ENCODE assay signal across 8 cellular contexts in genomic region chr16:30660424-30661251, GRCh38. TPM values are rescaled to one million over a fixed set of nuclear protein-coding genes. Genes with fewer than 3 reads are reported as not detected.
A peak's percentile ranks its signal among the peaks of the same experiment; 100 is the strongest.
DNase-seq lines count a peak whose midpoint lies in the region; ATAC-seq and TF ChIP-seq lines count a peak whose summit lies in the region.

No MANE protein-coding gene starts in this region.

- peaks cover 73% of the 10 kb centered on the region for H3K36me3 ChIP-seq in neutrophil

- DNase-seq in HFFc6 = no peak
- peak; percentile 78 to 83 for DNase-seq in activated CD4-positive, alpha-beta T cell treated with anti-CD3 and anti-CD28 coated beads for 4 hours
- DNase-seq in dorsolateral prefrontal cortex = no peak
- no peak for DNase-seq in type B pancreatic cell (ENCODE audit: extremely low spot score, unreplicated experiment)
- DNase-seq in omental fat pad (ENCODE audit: low spot score) = no peak
- DNase-seq in Ammon's horn (ENCODE audit: low spot score) = no peak

- H3K9me3 Mint-ChIP-seq in HFFc6 (no peaks in the 10 kb centered on the region), type B pancreatic cell (no peaks in the 10 kb centered on the region)

- TF ChIP-seq CTCF in HFFc6 (IDR thresholded peaks at IDR 0.05) (no peak), dorsolateral prefrontal cortex (IDR thresholded peaks at IDR 0.05 in 54 of 56, conservative IDR thresholded peaks at IDR 0.05 in 2 of 56; ENCODE audit: low read depth in 1 of 56, partially characterized antibody in 56 of 56) (no peak), neutrophil (IDR thresholded peaks at IDR 0.05) (no peak), type B pancreatic cell (conservative IDR thresholded peaks at IDR 0.05) (no peak), omental fat pad (IDR thresholded peaks at IDR 0.05) (no peak)

- peak overlapping the region in 47 of 59 donors; percentile 7 to 100 (median 100) for H3K27ac ChIP-seq in dorsolateral prefrontal cortex
- peak overlapping the region; percentile 97 for H3K27ac ChIP-seq in neutrophil

- H3K4me1 Mint-ChIP-seq in HFFc6 (ENCODE audit: low read depth) (peaks cover 50% of the 10 kb centered on the region), type B pancreatic cell (ENCODE audit: unreplicated experiment) (peaks cover 30% of the 10 kb centered on the region)

- H3K4me1 ChIP-seq in neutrophil (ENCODE audit: control insufficient read depth in 1 of 2, insufficient read depth in 1 of 2, low read depth in 1 of 2, low read length in 1 of 2) = peaks cover 45 to 49% of the 10 kb centered on the region in 2 experiments

- H3K27me3 ChIP-seq in dorsolateral prefrontal cortex (no peaks in the 10 kb centered on the region), neutrophil (no peaks in the 10 kb centered on the region)

- ATAC-seq in omental fat pad (ENCODE audit: low FRiP score) (no peak), GM21367 (IDR thresholded peaks at IDR 0.05; ENCODE audit: unreplicated experiment) (no peak)

- H3K27me3 Mint-ChIP-seq in HFFc6 (ENCODE audit: insufficient read depth) = peaks cover 2% of the 10 kb centered on the region; the same call in 1 of the 2 replicates
- H3K27me3 Mint-ChIP-seq in type B pancreatic cell = no peaks in the 10 kb centered on the region

- H3K27ac Mint-ChIP-seq in HFFc6 (peak overlapping the region; percentile 85), type B pancreatic cell (peak overlapping the region; percentile 52)

- H3K36me3 Mint-ChIP-seq in HFFc6 (ENCODE audit: low read depth) (peaks cover 42% of the 10 kb centered on the region), type B pancreatic cell (peaks cover 12% of the 10 kb centered on the region)

- peak overlapping the region; percentile 59 to 97 (median 88) for H3K4me3 ChIP-seq in dorsolateral prefrontal cortex
- H3K4me3 ChIP-seq in neutrophil (ENCODE audit: low read depth in 1 of 2, low read length in 1 of 2) = peak overlapping the region; percentile 90 to 97

- intact Hi-C loops in dorsolateral prefrontal cortex (cut with DNase I) = loop anchor here in 1 of 2 donors (10.0 kb wide), 1 partner anchor 84 kb away; the partner anchor contains the start of gene PHKG2

- peak overlapping the region; percentile 93 for H3K4me3 Mint-ChIP-seq in HFFc6
- peak overlapping the region; percentile 84 for H3K4me3 Mint-ChIP-seq in type B pancreatic cell

- H3K9me3 ChIP-seq in neutrophil = no peaks in the 10 kb centered on the region

RNA-seq across cellular contexts. Expression of gene FBRS, which starts 2.4 kb away (rescaled TPM):
- 10 to 100 TPM; 54.1 to 72.1 (median 64.5) TPM for total RNA-seq in HFFc6 (2021; fragmentation: NEBNext Ultra II Directional; extraction: Animal tissue kit (Norgen Biotek cat#: 25700))
- total RNA-seq in dorsolateral prefrontal cortex (10 to 100 TPM; 39.8 to 86.3 (median 56.3) TPM), type B pancreatic cell (ENCODE audit: low replicate concordance) (77.3 and 78.2 TPM in 2 replicates), omental fat pad (10 to 100 TPM; 15.4 to 49.7 (median 23.4) TPM)

RNA-seq across cellular contexts. Expression of gene PRR14, which starts 9.9 kb away (rescaled TPM):
- 10 to 100 TPM; 26.8 to 34.6 (median 29.8) TPM for total RNA-seq in HFFc6 (2021; fragmentation: NEBNext Ultra II Directional; extraction: Animal tissue kit (Norgen Biotek cat#: 25700))
- total RNA-seq in dorsolateral prefrontal cortex = 10 to 100 TPM; 23.4 to 64.9 (median 40.0) TPM
- 41.1 and 45.0 TPM in 2 replicates for total RNA-seq in type B pancreatic cell (ENCODE audit: low replicate concordance)
- 10 to 100 TPM; 12.7 to 50.4 (median 17.6) TPM for total RNA-seq in omental fat pad

RNA-seq across cellular contexts. Expression of gene SRCAP, which starts 38.3 kb away (rescaled TPM):
- 10 to 100 TPM; 43.4 to 48.1 (median 45.9) TPM for total RNA-seq in HFFc6 (2021; fragmentation: NEBNext Ultra II Directional; extraction: Animal tissue kit (Norgen Biotek cat#: 25700))
- total RNA-seq in dorsolateral prefrontal cortex (10 to 100 TPM; 46.5 to 90.4 (median 65.6) TPM), type B pancreatic cell (ENCODE audit: low replicate concordance) (62.8 and 73.5 TPM in 2 replicates), omental fat pad (10 to 100 TPM; 15.9 to 40.4 (median 30.0) TPM)

RNA-seq across cellular contexts. Expression of gene ZNF689, which starts 50.4 kb away (rescaled TPM):
- total RNA-seq in HFFc6 (2021; fragmentation: NEBNext Ultra II Directional; extraction: Animal tissue kit (Norgen Biotek cat#: 25700)) = 1 to 10 TPM; 6.9 to 8.7 (median 7.5) TPM
- 10 to 100 TPM in 30 of 120 experiments, 1 to 10 TPM in 90; 5.9 to 15.6 (median 8.8) TPM for total RNA-seq in dorsolateral prefrontal cortex
- 8.1 and 14.9 TPM in 2 replicates for total RNA-seq in type B pancreatic cell (ENCODE audit: low replicate concordance)
- total RNA-seq in omental fat pad = 1 to 10 TPM; 5.5 to 9.5 (median 7.0) TPM

Comparison
In these comparisons a context has a peak if more than half of its experiments do, and no peak if none do; other contexts are left out.
1. DNase-seq: peak in activated CD4-positive, alpha-beta T cell treated with anti-CD3 and anti-CD28 coated beads for 4 hours (2 of 2); none in HFFc6 (single experiment), dorsolateral prefrontal cortex (0 of 10), type B pancreatic cell (single experiment), omental fat pad (single experiment) and Ammon's horn (single experiment).